ENCODE assay signal across 7 cellular contexts in the genomic region with DNA sequence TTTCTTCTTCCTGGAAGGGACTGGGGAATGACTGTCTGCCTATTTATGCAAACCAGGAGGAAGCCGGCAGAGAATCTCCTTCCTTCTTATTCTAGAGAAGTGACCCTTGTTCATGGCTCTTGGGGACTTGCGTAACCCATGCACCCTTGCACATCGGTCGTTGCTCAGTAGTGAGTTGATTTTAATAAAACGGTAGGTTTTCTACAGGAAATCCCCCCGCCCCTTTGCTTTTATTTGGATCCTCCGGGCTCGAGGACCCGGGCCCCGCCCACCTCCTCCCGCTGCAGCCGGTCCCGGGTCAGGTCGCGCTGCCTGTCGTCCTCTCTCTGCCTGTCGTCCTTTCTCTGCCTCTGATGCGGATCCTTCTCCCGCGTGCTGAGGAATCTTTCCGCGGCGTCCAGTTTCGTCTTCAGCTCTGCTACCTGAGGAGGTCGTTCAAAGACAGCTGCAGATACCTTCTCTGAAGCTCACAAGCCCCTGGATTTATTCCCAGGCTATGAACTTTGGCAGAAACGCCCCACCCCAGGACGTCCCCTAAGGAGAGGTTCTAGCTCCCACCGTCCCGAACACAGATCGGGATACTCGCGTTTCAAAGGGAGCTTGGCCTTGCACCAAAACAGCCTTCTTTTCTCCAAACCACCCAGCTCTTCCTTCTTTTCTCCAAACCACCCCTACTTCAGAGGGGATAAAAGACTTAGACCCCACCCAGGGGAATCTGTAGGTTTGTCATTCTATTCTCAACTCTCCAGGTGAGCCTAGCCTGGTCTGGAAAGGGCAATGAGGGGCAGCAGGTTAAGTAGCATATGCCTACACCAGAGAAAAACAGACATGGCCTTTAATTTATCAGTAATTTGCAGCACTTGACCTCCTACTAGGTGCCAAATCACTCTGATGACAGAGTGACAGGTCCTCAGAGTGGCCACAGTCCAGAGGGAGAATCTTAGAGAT. TPM values are rescaled to one million over a fixed set of nuclear protein-coding genes. Genes with fewer than 3 reads are reported as not detected.
DNase-seq lines count a peak whose midpoint lies in the region; TF ChIP-seq lines count a peak whose summit lies in the region.

No MANE protein-coding gene starts in this region.

- no peaks in the 10 kb centered on the region; the same call in 1 of the 2 replicates for H3K36me3 Mint-ChIP-seq in HFFc6 (ENCODE audit: low read depth)

- H3K27ac ChIP-seq in WERI-Rb-1 = no peak overlapping the region
- H3K27ac ChIP-seq in duodenal mucosa (ENCODE audit: low read depth, low read length) = no peak overlapping the region
- H3K27ac ChIP-seq in testis = no peak overlapping the region

- H3K4me1 ChIP-seq in duodenal mucosa (ENCODE audit: control insufficient read depth in 1 of 2, insufficient read depth in 2 of 2, low read length in 2 of 2) (no peaks in the 10 kb centered on the region), testis (no peaks in the 10 kb centered on the region)

- H3K27ac Mint-ChIP-seq in HFFc6 = peak overlapping the region; percentile 92

- no peaks in the 10 kb centered on the region for H3K9me3 Mint-ChIP-seq in HFFc6

- H3K4me1 Mint-ChIP-seq in HFFc6 (ENCODE audit: low read depth) = peaks cover 23% of the 10 kb centered on the region

- H3K4me3 ChIP-seq in WERI-Rb-1 (ENCODE audit: low read depth, low read length) = peak overlapping the region; percentile 74
- peak overlapping the region; percentile 46 to 59 for H3K4me3 ChIP-seq in duodenal mucosa (ENCODE audit: low read depth in 1 of 2, low read length in 2 of 2)
- H3K4me3 ChIP-seq in testis = peak overlapping the region; percentile 10 to 49

- no peaks in the 10 kb centered on the region; the same call in 1 of the 2 replicates for H3K27me3 Mint-ChIP-seq in HFFc6 (ENCODE audit: insufficient read depth)

- 2% methylated on average over 31 to 32 of the region's 32 CpGs for WGBS in testis, 2 donors

- intact Hi-C loops in testis (cut with DNase I; ENCODE audit: low total_unique reads) = no loop called here

- TF ChIP-seq POLR2A in testis (IDR thresholded peaks at IDR 0.05) = no peak

- no peak overlapping the region for H3K9ac ChIP-seq in duodenal mucosa (ENCODE audit: low read depth in 1 of 2, low read length in 2 of 2)

- H3K36me3 ChIP-seq in WERI-Rb-1 = no peaks in the 10 kb centered on the region
- no peaks in the 10 kb centered on the region for H3K36me3 ChIP-seq in duodenal mucosa (ENCODE audit: control insufficient read depth in 1 of 2, insufficient read depth in 2 of 2, low read length in 2 of 2)
- no peaks in the 10 kb centered on the region for H3K36me3 ChIP-seq in testis (ENCODE audit: low read depth, missing control alignments)

- no peaks in the 10 kb centered on the region for H3K27me3 ChIP-seq in WERI-Rb-1 (ENCODE audit: insufficient read depth, low read depth, severe bottlenecking)
- H3K27me3 ChIP-seq in duodenal mucosa (ENCODE audit: control insufficient read depth in 1 of 2, insufficient read depth in 2 of 2, low read length in 2 of 2) = peaks cover 0 to 2% of the 10 kb centered on the region in 2 donors
- no peaks in the 10 kb centered on the region for H3K27me3 ChIP-seq in testis

- peak overlapping the region; percentile 89 for H3K4me3 Mint-ChIP-seq in HFFc6

- H3K9me3 ChIP-seq in WERI-Rb-1 (ENCODE audit: severe bottlenecking) (no peaks in the 10 kb centered on the region), duodenal mucosa (ENCODE audit: control insufficient read depth in 1 of 2, low read length in 2 of 2) (no peaks in the 10 kb centered on the region), testis (no peaks in the 10 kb centered on the region)

- no peak for TF ChIP-seq CTCF in HFFc6 (IDR thresholded peaks at IDR 0.05)
- TF ChIP-seq CTCF in WERI-Rb-1 (IDR thresholded peaks at IDR 0.05; ENCODE audit: low read depth, low read length) = no peak
- TF ChIP-seq CTCF in testis (IDR thresholded peaks at IDR 0.05) = no peak

- DNase-seq in HFFc6 = no peak
- DNase-seq in WERI-Rb-1 = peak; percentile 55
- DNase-seq in lung microvascular endothelial cell (ENCODE audit: low read depth in 2 of 2) = peak; percentile 7 to 30
- peak; percentile 30 for DNase-seq in testis
- no peak for DNase-seq in NCI-H2107 (lab: John Stamatoyannopoulos, UW)
- DNase-seq in COLO668 (lab: John Stamatoyannopoulos, UW; ENCODE audit: unreplicated experiment) = no peak

RNA-seq across cellular contexts. Expression of a gene that starts 7.0 kb away (rescaled TPM):
- total RNA-seq in HFFc6 (2021; fragmentation: NEBNext Ultra II Directional; extraction: Animal tissue kit (Norgen Biotek cat#: 25700)) = under 1 TPM; 0.31 to 0.70 (median 0.47) TPM
- total RNA-seq in lung microvascular endothelial cell = 0.20 and 0.22 TPM in 2 replicates
- total RNA-seq in testis = 1 to 10 TPM in 1 of 2 donors, under 1 TPM in 1; 0.43 to 1.1 TPM
- polyA plus RNA-seq in testis (ENCODE audit: insufficient read depth, low read depth, low replicate concordance) = 0.80 TPM

Comparison
In these comparisons a context has a peak if more than half of its experiments do, and no peak if none do; other contexts are left out.
1. DNase-seq: peak in WERI-Rb-1 (single experiment), lung microvascular endothelial cell (2 of 2) and testis (single experiment); none in HFFc6 (single experiment), NCI-H2107 (single experiment) and COLO668 (single experiment).
2. Peak in every context shown above with its lines, with median percentiles within 50 percentile points of each other: H3K4me3 ChIP-seq.